In genomic region chr13:112132619-112133018, GRCh38 we compare ENCODE assay signal across 22 cellular contexts.
"Had no signal": no experiment of that assay in that cellular context is flagged by ENCODE, and none has a peak within 500 bp of the region (broad histone marks: within the 10 kb centered on the region; RNA-seq: fewer than 3 reads in every experiment).

No MANE protein-coding gene starts in this region.

- H3K4me1 ChIP-seq: foreskin keratinocyte, heart left ventricle, pancreas, uterus had no signal

- H3K4me1 Mint-ChIP-seq: endodermal cell had no signal

- ATAC-seq: foreskin keratinocyte, heart left ventricle, pancreas, right cardiac atrium had no signal

- H3K9me3 Mint-ChIP-seq: endodermal cell; nephron; stimulated activated naive CD8-positive, alpha-beta T cell treated with anti-CD3 and anti-CD28 coated beads, Interleukin-15, Interleukin-2, amounts not matched to agents 100 ng/mL and 50 ng/mL, for 24 hours had no signal

- H3K27ac ChIP-seq: cardiac muscle cell, foreskin keratinocyte, heart left ventricle, pancreas, thoracic aorta, transverse colon, uterus had no signal

- H3K36me3 ChIP-seq: cardiac muscle cell, heart left ventricle, pancreas, thoracic aorta, transverse colon, uterus had no signal

- H3K4me3 Mint-ChIP-seq: endodermal cell; nephron; stimulated activated naive CD8-positive, alpha-beta T cell treated with anti-CD3 and anti-CD28 coated beads, Interleukin-15, Interleukin-2, amounts not matched to agents 100 ng/mL and 50 ng/mL, for 24 hours had no signal

- H3K27ac Mint-ChIP-seq: endodermal cell; nephron; progenitor cell of endocrine pancreas; stimulated activated naive CD8-positive, alpha-beta T cell treated with anti-CD3 and anti-CD28 coated beads, Interleukin-15, Interleukin-2, amounts not matched to agents 100 ng/mL and 50 ng/mL, for 24 hours had no signal

- H3K9me3 ChIP-seq: heart left ventricle, mucosa of descending colon, pancreas, thoracic aorta, transverse colon, uterus had no signal

- H3K27me3 ChIP-seq: foreskin keratinocyte, transverse colon, uterus had no signal

- H3K4me3 ChIP-seq: cardiac muscle cell, heart left ventricle, mucosa of descending colon, pancreas, thoracic aorta, transverse colon, uterus had no signal

- DNase-seq: dermis blood vessel endothelial cell; effector CD4-positive, alpha-beta T cell; erythroblast; foreskin keratinocyte; heart left ventricle; hippocampal formation; kidney glomerular epithelial cell; mammary epithelial cell; mucosa of descending colon; nucleus accumbens; pancreas; right cardiac atrium; small intestine; stimulated activated CD4-positive, alpha-beta T cell treated with anti-CD3 and anti-CD28 coated beads, Interleukin-2, amount 100 ng/mL, for 48 hours; transverse colon; uterus had no signal
